In the genomic region with DNA sequence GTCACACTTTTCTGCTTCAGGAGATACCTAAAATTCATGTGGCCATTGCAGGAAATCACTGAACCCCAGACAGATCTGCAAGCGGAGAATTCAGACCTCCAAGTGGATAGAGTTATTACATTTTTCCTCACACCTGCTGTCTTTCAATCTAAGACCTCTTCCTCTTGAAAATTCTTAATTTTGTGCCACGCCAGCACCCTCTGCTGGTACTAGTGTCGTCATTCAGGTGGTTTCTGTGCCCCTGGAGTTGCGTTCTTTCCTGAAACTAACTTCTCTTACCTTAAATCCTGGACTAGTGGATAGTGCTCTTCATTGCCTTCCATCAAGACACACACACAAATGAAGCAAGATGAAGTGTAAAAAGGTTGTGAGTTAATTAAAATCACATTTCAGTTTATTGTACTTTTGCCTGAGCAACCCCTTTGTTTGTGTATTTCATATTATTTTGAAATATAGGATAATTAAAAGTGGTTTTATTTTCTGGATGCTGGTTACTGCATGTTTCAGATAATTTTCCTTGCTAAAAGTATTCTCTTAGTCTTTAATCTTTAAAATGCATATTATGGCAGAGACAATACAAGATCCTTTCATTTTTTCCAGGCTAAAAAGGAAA, we compare ENCODE assay signal across 8 cellular contexts. TPM values are rescaled to one million over a fixed set of nuclear protein-coding genes. Genes with fewer than 3 reads are reported as not detected.
A peak's percentile ranks its signal among the peaks of the same experiment; 100 is the strongest.
DNase-seq lines count a peak whose midpoint lies in the region; ATAC-seq and TF ChIP-seq lines count a peak whose summit lies in the region.

No MANE protein-coding gene starts in this region.

- H3K4me1 Mint-ChIP-seq in activated T-helper 2 cell treated with anti-CD3 and anti-CD28 coated beads, Interferon-gamma antibody, Interleukin-2, Interleukin-4, amounts not matched to agents 10 μg/mL and 5 μg/mL and 100 μg/mL, durations not matched to agents 14 hours and 24 hours and 36 hours (ENCODE audit: low read depth), result peaks cover 4% of the 10 kb centered on the region

- no peak for ATAC-seq in HG02938 (IDR thresholded peaks at IDR 0.05; ENCODE audit: unreplicated experiment)

- H3K36me3 ChIP-seq in endocrine pancreas (ENCODE audit: control insufficient read depth, insufficient read depth, low read length), result no peaks in the 10 kb centered on the region
- H3K36me3 ChIP-seq in parathyroid adenoma (ENCODE audit: control insufficient read depth, insufficient read depth, low read length), result no peaks in the 10 kb centered on the region
- no peaks in the 10 kb centered on the region for H3K36me3 ChIP-seq in esophagus muscularis mucosa

- no peak for TF ChIP-seq POLR2A in esophagus muscularis mucosa (IDR thresholded peaks at IDR 0.05; ENCODE audit: low read depth)

- H3K9ac ChIP-seq in endocrine pancreas (ENCODE audit: control insufficient read depth, insufficient read depth, low read length), result peak overlapping the region; percentile 10
- H3K9ac ChIP-seq in parathyroid adenoma, result no peak overlapping the region

- no peak overlapping the region for H3K4me3 Mint-ChIP-seq in activated T-helper 2 cell treated with anti-CD3 and anti-CD28 coated beads, Interferon-gamma antibody, Interleukin-2, Interleukin-4, amounts not matched to agents 10 μg/mL and 5 μg/mL and 100 μg/mL, durations not matched to agents 14 hours and 24 hours and 36 hours (ENCODE audit: low read depth)

- peaks cover 68% of the 10 kb centered on the region for H3K27me3 Mint-ChIP-seq in activated T-helper 2 cell treated with anti-CD3 and anti-CD28 coated beads, Interferon-gamma antibody, Interleukin-2, Interleukin-4, amounts not matched to agents 10 μg/mL and 5 μg/mL and 100 μg/mL, durations not matched to agents 14 hours and 24 hours and 36 hours (ENCODE audit: low read depth)

- in situ Hi-C loops in G401 (cut with HindIII; ENCODE audit: low sequenced_read_pairs), result no loop called here

- no peak overlapping the region for H3K4me2 ChIP-seq in parathyroid adenoma (ENCODE audit: low read length)

- H3K79me2 ChIP-seq in parathyroid adenoma, result peaks cover 4% of the 10 kb centered on the region

- H3K27me3 ChIP-seq in endocrine pancreas (ENCODE audit: control insufficient read depth, insufficient read depth, low read length), result peaks cover 7% of the 10 kb centered on the region
- peaks cover 2% of the 10 kb centered on the region for H3K27me3 ChIP-seq in parathyroid adenoma (ENCODE audit: control insufficient read depth, insufficient read depth, low read length)
- peaks cover 0 to 93% (median 31%) of the 10 kb centered on the region in 4 donors for H3K27me3 ChIP-seq in esophagus muscularis mucosa

- DNase-seq in G401 (ENCODE audit: low spot score), result peak; percentile 87
- DNase-seq in MV-4-11 (lab: John Stamatoyannopoulos, UW), result peak; percentile 9
- DNase-seq in SK-N-DZ (ENCODE audit: low spot score), result peak; percentile 40
- no peak for DNase-seq in esophagus muscularis mucosa (ENCODE audit: extremely low spot score)
- no peak for DNase-seq in activated T-helper 2 cell treated with anti-CD3 and anti-CD28 coated beads, Interferon-gamma antibody, Interleukin-2, Interleukin-4, amounts not matched to agents 10 μg/mL and 5 μg/mL and 100 μg/mL, durations not matched to agents 14 hours and 24 hours and 36 hours (ENCODE audit: low spot score)

- H3K9me3 ChIP-seq in endocrine pancreas (ENCODE audit: control insufficient read depth, low read length) (no peaks in the 10 kb centered on the region), parathyroid adenoma (ENCODE audit: control insufficient read depth, low read length) (no peaks in the 10 kb centered on the region), esophagus muscularis mucosa (no peaks in the 10 kb centered on the region)

- TF ChIP-seq CTCF in parathyroid adenoma (IDR thresholded peaks at IDR 0.05) (peak; percentile 73), esophagus muscularis mucosa (IDR thresholded peaks at IDR 0.05) (no peak)

- no peaks in the 10 kb centered on the region for H3K4me1 ChIP-seq in endocrine pancreas (ENCODE audit: control insufficient read depth, insufficient read depth, low read length)
- H3K4me1 ChIP-seq in parathyroid adenoma, result no peaks in the 10 kb centered on the region
- H3K4me1 ChIP-seq in esophagus muscularis mucosa, result peaks cover 16 to 28% (median 22%) of the 10 kb centered on the region in 4 donors

- H3K27ac ChIP-seq in parathyroid adenoma (peak overlapping the region; percentile 88), esophagus muscularis mucosa (replicated peaks in 1 of 4) (no peak overlapping the region)

- no peak for TF ChIP-seq EP300 in esophagus muscularis mucosa (IDR thresholded peaks at IDR 0.05)

- H3K4me3 ChIP-seq in endocrine pancreas (ENCODE audit: control insufficient read depth, insufficient read depth, low read length) (peak overlapping the region; percentile 46), parathyroid adenoma (ENCODE audit: low read depth, low read length) (no peak overlapping the region), esophagus muscularis mucosa (no peak overlapping the region)

- H2AFZ ChIP-seq in parathyroid adenoma, result peak overlapping the region; percentile 92

- H3K9me3 Mint-ChIP-seq in activated T-helper 2 cell treated with anti-CD3 and anti-CD28 coated beads, Interferon-gamma antibody, Interleukin-2, Interleukin-4, amounts not matched to agents 10 μg/mL and 5 μg/mL and 100 μg/mL, durations not matched to agents 14 hours and 24 hours and 36 hours, result no peaks in the 10 kb centered on the region

- 15% methylated on average over 4 of the region's 4 CpGs for WGBS in esophagus muscularis mucosa

- intact Hi-C loops in esophagus muscularis mucosa (cut with DNase I), result no loop called here
- intact Hi-C loops in activated T-helper 2 cell treated with anti-CD3 and anti-CD28 coated beads, Interferon-gamma antibody, Interleukin-2, Interleukin-4, amounts not matched to agents 10 μg/mL and 5 μg/mL and 100 μg/mL, durations not matched to agents 14 hours and 24 hours and 36 hours (cut with micrococcal nuclease), result no loop called here

- no peaks in the 10 kb centered on the region for H3K36me3 Mint-ChIP-seq in activated T-helper 2 cell treated with anti-CD3 and anti-CD28 coated beads, Interferon-gamma antibody, Interleukin-2, Interleukin-4, amounts not matched to agents 10 μg/mL and 5 μg/mL and 100 μg/mL, durations not matched to agents 14 hours and 24 hours and 36 hours (ENCODE audit: low read depth)

- no peak overlapping the region for H3K27ac Mint-ChIP-seq in activated T-helper 2 cell treated with anti-CD3 and anti-CD28 coated beads, Interferon-gamma antibody, Interleukin-2, Interleukin-4, amounts not matched to agents 10 μg/mL and 5 μg/mL and 100 μg/mL, durations not matched to agents 14 hours and 24 hours and 36 hours

RNA-seq across cellular contexts. Expression of gene DNER, which starts 1.6 kb away (rescaled TPM):
- total RNA-seq in G401 (2014; rRNA removed; shearing (Covaris generic)), result not detected in 2 replicates
- polyA plus RNA-seq in SK-N-DZ (2014; cell fraction: cytosol; rRNA removed), result 0.05 TPM in 1 of 2 replicates, not detected in the other
- polyA plus RNA-seq in SK-N-DZ (2014; cell fraction: nucleus; rRNA removed), result 0.97 TPM in 1 of 2 replicates, not detected in the other
- 1 to 10 TPM; 2.9 to 5.3 (median 4.6) TPM for total RNA-seq in esophagus muscularis mucosa
- total RNA-seq in activated T-helper 2 cell treated with anti-CD3 and anti-CD28 coated beads, Interferon-gamma antibody, Interleukin-2, Interleukin-4, amounts not matched to agents 10 μg/mL and 5 μg/mL and 100 μg/mL, durations not matched to agents 14 hours and 24 hours and 36 hours, result not detected in 2 replicates

Comparison
In these comparisons a context has a peak if more than half of its experiments do, and no peak if none do; other contexts are left out.
1. DNase-seq: peak in G401 (single experiment), MV-4-11 (single experiment) and SK-N-DZ (single experiment); none in esophagus muscularis mucosa (single experiment) and activated T-helper 2 cell treated with anti-CD3 and anti-CD28 coated beads, Interferon-gamma antibody, Interleukin-2, Interleukin-4, amounts not matched to agents 10 μg/mL and 5 μg/mL and 100 μg/mL, durations not matched to agents 14 hours and 24 hours and 36 hours (single experiment).